In genomic region chr1:41419584-41420295, GRCh38 we compare ENCODE assay signal across 2 cellular contexts.
TF ChIP-seq lines count a peak whose summit lies in the region.

No MANE protein-coding gene starts in this region.

TF ChIP-seq in SK-N-SH, 30 proteins besides CTCF, POLR2A, EP300 and RAD21 (continued from another document):
- TF ChIP-seq ZBTB33 (IDR thresholded peaks at IDR 0.05; ENCODE audit: borderline replicate concordance, low read depth) (no peak), TAF1 (IDR thresholded peaks at IDR 0.05; ENCODE audit: borderline replicate concordance, low read depth, low read length) (no peak), GABPA (IDR thresholded peaks at IDR 0.05; ENCODE audit: low read depth) (no peak), JUND (IDR thresholded peaks at IDR 0.05) (no peak), ELF1 (IDR thresholded peaks at IDR 0.05) (no peak), NRF1 (IDR thresholded peaks at IDR 0.05; ENCODE audit: low read depth, low read length) (no peak), MEF2A (IDR thresholded peaks at IDR 0.05; ENCODE audit: borderline replicate concordance, low read depth) (no peak), SMC3 (IDR thresholded peaks at IDR 0.05; ENCODE audit: low read depth, low read length) (no peak)

TF ChIP-seq in SK-N-SH treated with all-trans-retinoic acid at 6 μM for 48 hours, 23 proteins besides CTCF, POLR2A, EP300 and RAD21:
- TF ChIP-seq POU6F1 (CRISPR knock-in tag; IDR thresholded peaks at IDR 0.05; ENCODE audit: borderline replicate concordance, low read depth), result no peak
